In the genomic region with DNA sequence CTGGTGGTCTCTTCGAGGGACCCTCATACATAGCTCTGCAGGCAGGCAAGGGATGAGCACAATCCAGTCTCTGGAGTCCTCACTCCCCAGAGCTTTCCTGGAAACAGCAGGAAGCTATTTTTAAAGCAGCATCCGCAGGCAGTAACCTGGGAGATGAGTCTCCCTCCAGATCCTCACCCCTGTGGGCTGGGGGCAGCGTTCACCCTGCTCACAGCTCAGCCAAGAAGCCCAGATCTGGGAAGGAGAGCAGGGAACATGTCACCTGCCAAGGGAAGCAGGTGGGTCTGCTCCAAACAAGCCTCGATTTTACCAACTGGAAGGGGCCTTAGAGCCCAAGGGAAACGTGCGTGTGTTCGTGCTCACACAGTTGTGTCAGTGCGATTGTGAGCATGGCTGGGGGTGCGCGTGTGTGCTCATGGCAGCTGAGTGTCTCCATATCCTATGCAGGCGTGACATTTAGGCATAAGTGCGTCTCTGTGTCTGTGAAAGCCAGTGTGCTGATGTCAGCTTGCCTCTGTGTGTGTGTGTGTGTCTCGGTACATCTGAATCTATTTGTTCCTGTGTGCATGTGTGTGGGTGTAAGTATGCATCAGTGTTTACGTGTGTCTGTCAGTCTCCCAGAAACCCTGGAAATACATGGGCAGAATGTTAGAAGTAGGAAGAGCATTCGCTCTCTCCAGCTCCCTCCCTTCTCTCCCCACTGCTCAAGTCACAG, we compare ENCODE assay signal across 22 cellular contexts. TPM values are rescaled to one million over a fixed set of nuclear protein-coding genes. Genes with fewer than 3 reads are reported as not detected.
"Had no signal": no experiment of that assay in that cellular context is flagged by ENCODE, and none has a peak within 500 bp of the region (broad histone marks: within the 10 kb centered on the region; RNA-seq: fewer than 3 reads in every experiment).

No MANE protein-coding gene starts in this region.

- H3K9me3 ChIP-seq: breast epithelium, gastrocnemius medialis had no signal

- H3K4me1 ChIP-seq: breast epithelium, gastrocnemius medialis, right atrium auricular region had no signal

- H3K27me3 Mint-ChIP-seq: activated B cell treated with CpG ODN at 0.5 μM for 24 hours; activated CD4-positive, alpha-beta T cell treated with anti-CD3 and anti-CD28 coated beads, Interleukin-2, amount 10 ng/mL, durations not matched to agents 7 days and 5 days had no signal

- H3K9me3 Mint-ChIP-seq: activated B cell treated with CpG ODN at 0.5 μM for 24 hours; activated CD4-positive, alpha-beta T cell treated with anti-CD3 and anti-CD28 coated beads, Interleukin-2, amount 10 ng/mL, durations not matched to agents 7 days and 5 days; activated naive CD8-positive, alpha-beta T cell treated with anti-CD3 and anti-CD28 coated beads for 36 hours; activated T-helper 1 cell treated with anti-CD3 and anti-CD28 coated beads, Interleukin-12 subunit alpha, Interleukin-12 subunit beta, Interleukin-2, Interleukin-4 antibody, amounts not matched to agents 30 ng/mL and 10 ng/mL and 1 ng/mL, durations not matched to agents 14 hours and 24 hours and 36 hours; neural crest cell had no signal

- H3K27ac ChIP-seq: breast epithelium, gastrocnemius medialis, right atrium auricular region, skin epidermis had no signal

- ATAC-seq: gastrocnemius medialis; left lobe of liver; stimulated activated naive B cell treated with anti-CD40 and anti-IgM and Interleukin-4, amounts not matched to agents 10 μg/mL and 1 μg/mL and 100 μg/mL, for 72 hours had no signal

- H3K36me3 Mint-ChIP-seq: activated naive CD8-positive, alpha-beta T cell treated with anti-CD3 and anti-CD28 coated beads for 36 hours had no signal

- H3K4me3 ChIP-seq: breast epithelium, gastrocnemius medialis, right atrium auricular region, skin epidermis had no signal

- H3K27ac Mint-ChIP-seq: activated B cell treated with CpG ODN at 0.5 μM for 24 hours; activated CD4-positive, alpha-beta T cell treated with anti-CD3 and anti-CD28 coated beads, Interleukin-2, amount 10 ng/mL, durations not matched to agents 7 days and 5 days; activated naive CD8-positive, alpha-beta T cell treated with anti-CD3 and anti-CD28 coated beads for 36 hours; activated T-helper 1 cell treated with anti-CD3 and anti-CD28 coated beads, Interleukin-12 subunit alpha, Interleukin-12 subunit beta, Interleukin-2, Interleukin-4 antibody, amounts not matched to agents 30 ng/mL and 10 ng/mL and 1 ng/mL, durations not matched to agents 14 hours and 24 hours and 36 hours; stimulated activated naive B cell treated with anti-CD40 and anti-IgM and Interleukin-4, amounts not matched to agents 10 μg/mL and 1 μg/mL and 100 μg/mL, for 72 hours had no signal

- H3K4me1 Mint-ChIP-seq: activated B cell treated with CpG ODN at 0.5 μM for 24 hours; activated CD4-positive, alpha-beta T cell treated with anti-CD3 and anti-CD28 coated beads, Interleukin-2, amount 10 ng/mL, durations not matched to agents 7 days and 5 days; activated naive CD8-positive, alpha-beta T cell treated with anti-CD3 and anti-CD28 coated beads for 36 hours had no signal

- H3K36me3 ChIP-seq: breast epithelium, gastrocnemius medialis, right atrium auricular region had no signal

- H3K4me3 Mint-ChIP-seq: activated B cell treated with CpG ODN at 0.5 μM for 24 hours; activated CD4-positive, alpha-beta T cell treated with anti-CD3 and anti-CD28 coated beads, Interleukin-2, amount 10 ng/mL, durations not matched to agents 7 days and 5 days; activated naive CD8-positive, alpha-beta T cell treated with anti-CD3 and anti-CD28 coated beads for 36 hours; activated T-helper 1 cell treated with anti-CD3 and anti-CD28 coated beads, Interleukin-12 subunit alpha, Interleukin-12 subunit beta, Interleukin-2, Interleukin-4 antibody, amounts not matched to agents 30 ng/mL and 10 ng/mL and 1 ng/mL, durations not matched to agents 14 hours and 24 hours and 36 hours; neural crest cell; stimulated activated naive B cell treated with anti-CD40 and anti-IgM and Interleukin-4, amounts not matched to agents 10 μg/mL and 1 μg/mL and 100 μg/mL, for 72 hours had no signal

- DNase-seq: activated B cell treated with CpG ODN at 0.5 μM for 24 hours; activated CD4-positive, alpha-beta T cell treated with anti-CD3 and anti-CD28 coated beads, Interleukin-2, amount 10 ng/mL, durations not matched to agents 7 days and 5 days; activated CD8-positive, alpha-beta memory T cell treated with anti-CD3 and anti-CD28 coated beads for 24 hours; activated naive CD8-positive, alpha-beta T cell treated with anti-CD3 and anti-CD28 coated beads for 36 hours; erythroblast; gastrocnemius medialis; midbrain; stimulated activated CD4-positive, alpha-beta T cell treated with anti-CD3 and anti-CD28 coated beads, Interleukin-15, amount 100 ng/mL, for 24 hours; stimulated activated CD4-positive, alpha-beta T cell treated with anti-CD3 and anti-CD28 coated beads, Interleukin-4, amount 100 ng/mL, for 1 hour; stimulated activated naive B cell treated with anti-CD40 and anti-IgM and Interleukin-4, amounts not matched to agents 10 μg/mL and 1 μg/mL and 100 μg/mL, for 72 hours; T-helper 2 cell; trophoblast cell had no signal

- H3K27me3 ChIP-seq: breast epithelium, gastrocnemius medialis, right atrium auricular region had no signal

RNA-seq across cellular contexts. Expression of gene CPLX2, which starts 40.6 kb away (rescaled TPM):
- total RNA-seq: activated B cell treated with CpG ODN at 0.5 μM for 24 hours; activated CD4-positive, alpha-beta T cell treated with anti-CD3 and anti-CD28 coated beads, Interleukin-2, amount 10 ng/mL, durations not matched to agents 7 days and 5 days; activated naive CD8-positive, alpha-beta T cell treated with anti-CD3 and anti-CD28 coated beads for 36 hours; activated T-helper 1 cell treated with anti-CD3 and anti-CD28 coated beads, Interleukin-12 subunit alpha, Interleukin-12 subunit beta, Interleukin-2, Interleukin-4 antibody, amounts not matched to agents 30 ng/mL and 10 ng/mL and 1 ng/mL, durations not matched to agents 14 hours and 24 hours and 36 hours; breast epithelium; chondrocyte; dermis microvascular lymphatic vessel endothelial cell; gastrocnemius medialis; left lobe of liver; lung microvascular endothelial cell; myocyte; right atrium auricular region had no signal
